Comparison of ENCODE assay signal across 8 cellular contexts in genomic region chr12:49903700-49904423, GRCh38. TPM values are rescaled to one million over a fixed set of nuclear protein-coding genes. Genes with fewer than 3 reads are reported as not detected.
A peak's percentile ranks its signal among the peaks of the same experiment; 100 is the strongest.
DNase-seq lines count a peak whose midpoint lies in the region; TF ChIP-seq lines count a peak whose summit lies in the region.

Gene FAIM2, minus strand, starts transcription at chr12:49903900. Its CDS starts 108 bp downstream, at chr12:49903792.

- H3K9me3 ChIP-seq in BLaER1 (no peaks in the 10 kb centered on the region), fibroblast of lung (ENCODE audit: control insufficient read depth, insufficient read depth, low read depth, low read length) (no peaks in the 10 kb centered on the region), neuron (ENCODE audit: low read length) (no peaks in the 10 kb centered on the region), tibial artery (no peaks in the 10 kb centered on the region), PC-9 (ENCODE audit: insufficient read depth, low read depth) (no peaks in the 10 kb centered on the region)

- peaks cover 13% of the 10 kb centered on the region for H3K27me3 Mint-ChIP-seq in activated T-cell treated with anti-CD3 and anti-CD28 coated beads, Interleukin-2, amount 50 U/mL, for 24 hours

- no peaks in the 10 kb centered on the region for H3K9me2 ChIP-seq in PC-9 (ENCODE audit: insufficient read depth)

- BruUV-seq in PC-9 (replicated peaks; lab: Mats Ljungman, UMichigan) = no TSS peak

- H3K79me2 ChIP-seq in fibroblast of lung (ENCODE audit: control insufficient read depth, insufficient read depth, low read length) = no peaks in the 10 kb centered on the region
- H3K79me2 ChIP-seq in PC-9 (ENCODE audit: low read depth) = no peaks in the 10 kb centered on the region

- POLR2A ChIA-PET in PC-9 (lab: Charles Lee; ENCODE audit: unreplicated experiment) = no interaction called here

- CTCF ChIA-PET in PC-9 (lab: Charles Lee) = no interaction called here

- H3K4me3 ChIP-seq in BLaER1 (peak within 1 kb of the TSS; percentile 59), fibroblast of lung (replicated peaks in 1 of 4; ENCODE audit: control extremely low read depth in 1 of 4, insufficient read depth in 1 of 4, low read depth in 3 of 4, low read length in 4 of 4) (peak within 1 kb of the TSS; percentile 13 to 45 (median 40)), neuron (ENCODE audit: low read length) (peak within 1 kb of the TSS; percentile 36), tibial artery (peak within 1 kb of the TSS; percentile 38 to 56), PC-9 (no peak within 1 kb of the TSS)

- intact Hi-C loops in tibial artery (cut with DNase I; ENCODE audit: low total_unique reads) = no loop called here
- intact Hi-C loops in PC-9 (cut with micrococcal nuclease; ENCODE audit: unreplicated experiment) = no loop called here

- H3K4me1 ChIP-seq in BLaER1 (peaks cover 48% of the 10 kb centered on the region), fibroblast of lung (ENCODE audit: control insufficient read depth, extremely low read depth, insufficient read depth, low read length) (peaks cover 2% of the 10 kb centered on the region), neuron (ENCODE audit: insufficient read depth, low read length) (peaks cover 10% of the 10 kb centered on the region), tibial artery (peaks cover 0 to 13% (median 5%) of the 10 kb centered on the region in 4 donors), PC-9 (replicated peaks; ENCODE audit: insufficient read depth) (no peaks in the 10 kb centered on the region)

- H3K36me3 ChIP-seq in BLaER1 (no peaks in the 10 kb centered on the region), fibroblast of lung (ENCODE audit: control insufficient read depth, insufficient read depth, low read length) (no peaks in the 10 kb centered on the region), neuron (ENCODE audit: insufficient read depth, low read length) (no peaks in the 10 kb centered on the region), tibial artery (no peaks in the 10 kb centered on the region), PC-9 (ENCODE audit: low read depth) (no peaks in the 10 kb centered on the region)

- H3K27ac ChIP-seq in BLaER1 (peak within 1 kb of the TSS; percentile 53), fibroblast of lung (ENCODE audit: insufficient read depth, low read length) (no peak within 1 kb of the TSS), tibial artery (peak within 1 kb of the TSS in 1 of 2 donors; percentile 10), PC-9 (no peak within 1 kb of the TSS)

- H3K4me1 Mint-ChIP-seq in activated T-cell treated with anti-CD3 and anti-CD28 coated beads, Interleukin-2, amount 50 U/mL, for 24 hours (ENCODE audit: low read depth) = peaks cover 15% of the 10 kb centered on the region

- no peaks in the 10 kb centered on the region for H4K20me1 ChIP-seq in BLaER1
- H4K20me1 ChIP-seq in fibroblast of lung (ENCODE audit: control insufficient read depth, extremely low read depth, insufficient read depth, low read length) = no peaks in the 10 kb centered on the region
- H4K20me1 ChIP-seq in PC-9 (ENCODE audit: insufficient read depth) = no peaks in the 10 kb centered on the region

- H3K27me3 ChIP-seq in BLaER1 (no peaks in the 10 kb centered on the region), fibroblast of lung (ENCODE audit: control insufficient read depth, insufficient read depth, low read length) (peaks cover 5% of the 10 kb centered on the region), neuron (ENCODE audit: insufficient read depth, low read length) (peaks cover 29% of the 10 kb centered on the region), tibial artery (peaks cover 0 to 16% of the 10 kb centered on the region in 2 donors), PC-9 (ENCODE audit: insufficient read depth, low read depth) (no peaks in the 10 kb centered on the region)

- peaks cover 4% of the 10 kb centered on the region; the same call in 1 of the 2 replicates for H3F3A ChIP-seq in PC-9 (ENCODE audit: insufficient read depth, low read depth)

- no peak for TF ChIP-seq CTCF in fibroblast of lung (conservative IDR thresholded peaks at IDR 0.05 in 1 of 2, IDR thresholded peaks at IDR 0.05 in 1 of 2; ENCODE audit: low read depth in 1 of 2, low read length in 2 of 2)
- TF ChIP-seq CTCF in tibial artery (IDR thresholded peaks at IDR 0.05) = no peak
- no peak for TF ChIP-seq CTCF in PC-9 (conservative IDR thresholded peaks at IDR 0.05)

- peak within 1 kb of the TSS; percentile 64 for H3K4me3 Mint-ChIP-seq in activated T-cell treated with anti-CD3 and anti-CD28 coated beads, Interleukin-2, amount 50 U/mL, for 24 hours

- H3K27ac Mint-ChIP-seq in activated T-cell treated with anti-CD3 and anti-CD28 coated beads, Interleukin-2, amount 50 U/mL, for 24 hours = peak within 1 kb of the TSS; percentile 56

- peak within 1 kb of the TSS; percentile 69 for H3K9ac ChIP-seq in BLaER1
- H3K9ac ChIP-seq in fibroblast of lung (ENCODE audit: insufficient read depth, low read length) = no peak within 1 kb of the TSS

- DNase-seq in NCI-H187 treated with DMSO at 0.1 percent for 48 hours (lab: John Stamatoyannopoulos, UW) (peak; percentile 43), fibroblast of lung (ENCODE audit: low read depth in 2 of 2) (peak; percentile 56 to 84), tibial artery (peak; percentile 56 to 73), NOMO-1 treated with DMSO at 0.1 percent for 48 hours (lab: John Stamatoyannopoulos, UW; ENCODE audit: unreplicated experiment) (no peak), PC-9 (no peak)
- DNase-seq in activated T-cell treated with anti-CD3 and anti-CD28 coated beads, Interleukin-2, amount 50 U/mL, for 24 hours = peak; percentile 67

- peak within 1 kb of the TSS; percentile 97 for H3K4me2 ChIP-seq in BLaER1
- peak within 1 kb of the TSS; percentile 44 for H3K4me2 ChIP-seq in fibroblast of lung (ENCODE audit: extremely low read depth, insufficient read depth, low read length)
- no peak within 1 kb of the TSS for H3K4me2 ChIP-seq in PC-9

- no peaks in the 10 kb centered on the region for H3K36me3 Mint-ChIP-seq in activated T-cell treated with anti-CD3 and anti-CD28 coated beads, Interleukin-2, amount 50 U/mL, for 24 hours (ENCODE audit: low read depth)

- H2AFZ ChIP-seq in fibroblast of lung (ENCODE audit: low read length) = peak within 1 kb of the TSS; percentile 77
- no peak within 1 kb of the TSS for H2AFZ ChIP-seq in neuron (ENCODE audit: low read depth, low read length)
- H2AFZ ChIP-seq in PC-9 = no peak within 1 kb of the TSS

- no peaks in the 10 kb centered on the region for H3K9me3 Mint-ChIP-seq in activated T-cell treated with anti-CD3 and anti-CD28 coated beads, Interleukin-2, amount 50 U/mL, for 24 hours

RNA-seq across cellular contexts. Expression of gene FAIM2, which starts in this region (rescaled TPM):
- total RNA-seq in fibroblast of lung = 0.50 and 3.6 TPM in 2 replicates
- 1.00 and 7.3 TPM in 2 replicates for polyA plus RNA-seq in fibroblast of lung
- 1.2 and 7.3 TPM in 2 replicates for polyA plus RNA-seq in fibroblast of lung (2012)
- polyA minus RNA-seq in fibroblast of lung (ENCODE audit: low replicate concordance) = 0.67 and 28.2 TPM in 2 replicates
- total RNA-seq in PC-9 (2021) = not detected in 2 replicates

Comparison
In these comparisons a context has a peak if more than half of its experiments do, and no peak if none do; other contexts are left out.
1. DNase-seq: peak in NCI-H187 treated with DMSO at 0.1 percent for 48 hours (single experiment), activated T-cell treated with anti-CD3 and anti-CD28 coated beads, Interleukin-2, amount 50 U/mL, for 24 hours (single experiment), fibroblast of lung (2 of 2) and tibial artery (2 of 2); none in NOMO-1 treated with DMSO at 0.1 percent for 48 hours (single experiment) and PC-9 (0 of 2).